12 cellular contexts compared by ENCODE assay signal in the genomic region with DNA sequence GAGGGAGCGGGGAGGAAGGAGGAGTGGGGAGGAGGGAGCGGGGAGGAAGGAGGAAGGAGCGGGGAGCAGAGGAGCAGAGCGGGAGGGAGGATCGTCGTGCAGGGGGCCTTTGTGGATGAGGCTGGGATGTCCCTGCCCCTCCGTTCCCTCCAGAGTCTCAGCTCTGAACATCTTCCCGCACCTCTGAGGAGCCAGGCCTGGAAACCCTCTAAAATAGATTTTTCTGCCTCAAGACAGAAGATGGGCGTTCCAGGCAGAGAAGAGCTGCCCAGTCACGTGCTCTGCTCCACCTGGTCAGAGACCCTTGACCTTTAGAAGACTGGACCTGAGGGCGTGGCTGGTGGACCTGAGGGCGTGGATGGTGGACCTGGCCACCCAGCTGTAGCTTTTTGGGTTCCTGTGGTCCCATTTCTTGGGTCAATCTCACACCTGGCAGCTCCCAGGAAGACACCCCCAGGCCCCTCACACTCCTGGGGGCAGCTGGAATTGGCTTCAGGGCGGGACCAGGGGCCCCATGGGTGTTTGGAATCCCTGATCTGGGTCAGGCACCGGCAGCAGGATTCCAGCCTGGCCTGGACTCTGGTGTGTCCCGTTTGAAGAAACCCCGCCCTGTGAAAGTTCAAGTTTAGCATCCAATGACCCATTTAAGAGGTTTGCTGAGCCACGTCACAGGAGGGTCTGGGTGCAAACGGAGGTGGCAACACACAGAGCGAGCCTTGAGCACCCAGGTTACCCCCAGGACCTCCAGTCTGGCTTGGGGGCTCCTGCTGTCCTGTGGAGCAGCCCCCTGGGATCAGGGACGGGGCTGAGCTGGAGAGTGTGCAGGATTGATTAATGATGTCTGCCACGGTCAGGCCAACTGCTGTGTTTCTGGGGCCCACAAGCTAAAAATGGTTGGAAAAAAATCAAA.
A peak's percentile ranks its signal among the peaks of the same experiment; 100 is the strongest.
DNase-seq lines count a peak whose midpoint lies in the region; ATAC-seq and TF ChIP-seq lines count a peak whose summit lies in the region.
"Had no signal": no experiment of that assay in that cellular context is flagged by ENCODE, and none has a peak within 500 bp of the region (broad histone marks: within the 10 kb centered on the region; RNA-seq: fewer than 3 reads in every experiment).

No MANE protein-coding gene starts in this region.

- TF ChIP-seq EP300 in transverse colon (IDR thresholded peaks at IDR 0.05; ENCODE audit: low read depth): no peak

- H3K4me1 ChIP-seq in transverse colon: peaks cover 0 to 18% (median 6%) of the 10 kb centered on the region in 4 donors
- no peaks in the 10 kb centered on the region for H3K4me1 ChIP-seq in breast epithelium
- no peaks in the 10 kb centered on the region for H3K4me1 ChIP-seq in upper lobe of right lung
- H3K4me1 ChIP-seq: psoas muscle had no signal

- H3K27me3 Mint-ChIP-seq in IgD-negative memory B cell (peaks cover 6% of the 10 kb centered on the region), chondrocyte (ENCODE audit: low read depth) (peaks cover 2% of the 10 kb centered on the region)

- TF ChIP-seq CTCF in chondrocyte (IDR thresholded peaks at IDR 0.05) (no peak), transverse colon (IDR thresholded peaks at IDR 0.05) (no peak), breast epithelium (IDR thresholded peaks at IDR 0.05) (no peak), upper lobe of right lung (IDR thresholded peaks at IDR 0.05) (no peak)

- TF ChIP-seq POLR2A in transverse colon (IDR thresholded peaks at IDR 0.05): no peak
- no peak for TF ChIP-seq POLR2A in breast epithelium (IDR thresholded peaks at IDR 0.05)

- DNase-seq in Right ventricle myocardium inferior (ENCODE audit: missing footprints): peak; percentile 4
- DNase-seq in left cardiac atrium: no peak
- peak; percentile 68 for DNase-seq in chondrocyte (ENCODE audit: low spot score)
- peak; percentile 38 for DNase-seq in posterior vena cava (ENCODE audit: low spot score)
- DNase-seq in transverse colon: no peak
- DNase-seq in breast epithelium (ENCODE audit: low spot score in 2 of 2): no peak
- no peak for DNase-seq in upper lobe of right lung
- DNase-seq: NCI-H1436 treated with DMSO at 0.1 percent for 48 hours, T1000 had no signal

- intact Hi-C loops in Right ventricle myocardium inferior (cut with DNase I) (no loop called here), left cardiac atrium (cut with DNase I) (no loop called here), posterior vena cava (cut with DNase I) (no loop called here), transverse colon (cut with DNase I; ENCODE audit: low total_unique reads) (no loop called here), breast epithelium (cut with DNase I; ENCODE audit: low total_unique reads) (no loop called here), upper lobe of right lung (cut with DNase I) (no loop called here)

- 61% methylated on average over 15 of the region's 21 CpGs; no CpG with 5 or more reads in 1 of the 2 donors for WGBS in transverse colon (ENCODE audit: low coverage in 1 of 2), 2 donors

- H3K4me3 Mint-ChIP-seq in IgD-negative memory B cell (peak overlapping the region in 3 of 4 donors; percentile 12 to 80 (median 45)), chondrocyte (ENCODE audit: unreplicated experiment) (no peak overlapping the region)

- H3K27ac Mint-ChIP-seq in IgD-negative memory B cell: peak overlapping the region in 1 of 3 donors; percentile 78
- H3K27ac Mint-ChIP-seq in chondrocyte (ENCODE audit: unreplicated experiment): no peak overlapping the region

- ATAC-seq in Right ventricle myocardium inferior: no peak
- no peak for ATAC-seq in left cardiac atrium
- no peak for ATAC-seq in upper lobe of right lung

- H3K4me3 ChIP-seq in transverse colon (no peak overlapping the region), breast epithelium (no peak overlapping the region), upper lobe of right lung (no peak overlapping the region)
- H3K4me3 ChIP-seq: hepatocyte had no signal

- in situ Hi-C loops in transverse colon (cut with MboI; ENCODE audit: low pct_ligation_motif_present in 1 of 4, low pct_unique_long_range_greater_than_20kb in 1 of 4, low sequenced_read_pairs in 3 of 4): no loop called here

- peaks cover 0 to 7% (median 3%) of the 10 kb centered on the region in 3 donors for H3K9me3 Mint-ChIP-seq in IgD-negative memory B cell
- H3K9me3 Mint-ChIP-seq in chondrocyte (ENCODE audit: low read depth): peaks cover 3% of the 10 kb centered on the region

- H3K36me3 Mint-ChIP-seq in IgD-negative memory B cell (no peaks in the 10 kb centered on the region), chondrocyte (ENCODE audit: low read depth) (no peaks in the 10 kb centered on the region)

- peaks cover 20% of the 10 kb centered on the region for H3K27me3 ChIP-seq in transverse colon
- H3K27me3 ChIP-seq in breast epithelium: peaks cover 2 to 30% of the 10 kb centered on the region in 2 donors
- H3K27me3 ChIP-seq in upper lobe of right lung: no peaks in the 10 kb centered on the region

- H3K36me3 ChIP-seq in transverse colon (no peaks in the 10 kb centered on the region), breast epithelium (no peaks in the 10 kb centered on the region), upper lobe of right lung (no peaks in the 10 kb centered on the region)

- H3K9me3 ChIP-seq in transverse colon: no peaks in the 10 kb centered on the region
- H3K9me3 ChIP-seq in breast epithelium: peaks cover 9 to 10% of the 10 kb centered on the region in 2 donors
- no peaks in the 10 kb centered on the region for H3K9me3 ChIP-seq in upper lobe of right lung

- H3K4me1 Mint-ChIP-seq in IgD-negative memory B cell: peaks cover 0 to 3% (median 0%) of the 10 kb centered on the region in 3 donors
- peaks cover 12% of the 10 kb centered on the region for H3K4me1 Mint-ChIP-seq in chondrocyte (ENCODE audit: low read depth)

- H3K27ac ChIP-seq in transverse colon (no peak overlapping the region), breast epithelium (no peak overlapping the region), upper lobe of right lung (no peak overlapping the region)
- H3K27ac ChIP-seq: hepatocyte, psoas muscle had no signal

Comparison
In these comparisons a context has a peak if more than half of its experiments do, and no peak if none do; other contexts are left out.
1. DNase-seq: peak in Right ventricle myocardium inferior (single experiment), chondrocyte (single experiment) and posterior vena cava (single experiment); none in left cardiac atrium (single experiment), transverse colon (single experiment), breast epithelium (0 of 2) and upper lobe of right lung (single experiment).